In the genomic region with DNA sequence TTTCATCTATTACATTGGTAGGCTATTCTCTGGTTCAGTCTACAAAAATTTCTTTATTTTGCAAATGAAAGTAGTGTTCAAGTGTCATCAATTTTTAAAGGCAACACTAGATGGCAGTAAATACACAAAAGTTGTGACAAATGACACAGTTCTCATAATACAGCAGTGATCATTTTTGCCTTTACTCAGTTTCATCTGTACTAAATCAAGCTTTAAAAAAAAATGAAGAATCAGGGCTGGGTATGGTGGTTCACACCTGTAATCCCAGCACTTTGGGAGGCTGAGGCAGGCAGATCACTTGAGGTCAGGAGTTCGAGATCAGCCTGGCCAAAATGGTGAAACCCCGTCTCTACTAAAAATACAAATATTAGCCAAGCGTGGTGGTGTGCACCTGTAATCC, we compare ENCODE assay signal across 8 cellular contexts.
DNase-seq lines count a peak whose midpoint lies in the region; ATAC-seq, FAIRE-seq and TF ChIP-seq lines count a peak whose summit lies in the region.
"Not testable (repeated sequence)": the region's sequence is repeated elsewhere in the genome, so short reads cannot be mapped to it uniquely, and the experiment has no call there.

No MANE protein-coding gene starts in this region.

- not testable (repeated sequence) for H3K4me3 ChIP-seq in transverse colon

- not testable (repeated sequence) for H3K4me1 ChIP-seq in transverse colon

- H3K4me1 Mint-ChIP-seq in MCF 10A (ENCODE audit: insufficient read depth, unreplicated experiment), result not testable (repeated sequence)

- peak; percentile 71 for TF ChIP-seq CTCF in D721Med (IDR thresholded peaks at IDR 0.05; ENCODE audit: insufficient read depth, missing control alignments)
- peak; percentile 41 for TF ChIP-seq CTCF in MCF 10A (IDR thresholded peaks at IDR 0.05; ENCODE audit: unreplicated experiment)
- TF ChIP-seq CTCF in transverse colon (IDR thresholded peaks at IDR 0.05), result peak; percentile 54 to 71 (median 58)

- intact Hi-C loops in MCF 10A (cut with micrococcal nuclease) (loop anchor here (1.0 to 5.0 kb wide), 8 partner anchors 95 to 692 kb away; a partner anchor contains a TSS), transverse colon (cut with DNase I; ENCODE audit: low total_unique reads) (loop anchor here (5.0 kb wide), 1 partner anchor 653 kb away; no protein-coding TSS in a partner anchor)

- POLR2A ChIA-PET in MCF 10A (lab: Yijun Ruan, JAX), result interaction anchor here (1.1 kb wide), 1 partner anchor 146 kb away, joined by 3 read pairs; a partner anchor contains a TSS

- H3K4me3 Mint-ChIP-seq in MCF 10A (ENCODE audit: unreplicated experiment), result not testable (repeated sequence)

- not testable (repeated sequence) for H3K27me3 ChIP-seq in transverse colon

- H3K36me3 ChIP-seq in transverse colon, result not testable (repeated sequence)

- peak; percentile 35 for ATAC-seq in HG02798 (IDR thresholded peaks at IDR 0.05; ENCODE audit: poor library complexity, unreplicated experiment)

- FAIRE-seq in D721Med (lab: Jason Lieb, UNC), result peak; percentile 91

- H3K36me3 Mint-ChIP-seq in MCF 10A (ENCODE audit: insufficient read depth, unreplicated experiment), result not testable (repeated sequence)

- TF ChIP-seq EP300 in transverse colon (IDR thresholded peaks at IDR 0.05; ENCODE audit: low read depth), result not testable (repeated sequence)

- H3K27ac ChIP-seq in transverse colon, result not testable (repeated sequence)

- not testable (repeated sequence) for H3K9me3 Mint-ChIP-seq in MCF 10A (ENCODE audit: unreplicated experiment)

- DNase-seq in D721Med (ENCODE audit: insufficient read length, low spot score), result peak; percentile 15
- peak; percentile 0 for DNase-seq in NCI-H2107 treated with DMSO at 0.1 percent for 48 hours (lab: John Stamatoyannopoulos, UW; ENCODE audit: unreplicated experiment)
- DNase-seq in SHP77 treated with DMSO at 0.1 percent for 48 hours (lab: John Stamatoyannopoulos, UW), result peak; percentile 32
- DNase-seq in MCF 10A (ENCODE audit: unreplicated experiment), result peak; percentile 61
- DNase-seq in glomerular visceral epithelial cell (ENCODE audit: extremely low spot score), result peak; percentile 42
- DNase-seq in myocyte (ENCODE audit: low read depth), result peak; percentile 67
- DNase-seq in transverse colon, result not testable (repeated sequence)

- not testable (repeated sequence) for H3K27me3 Mint-ChIP-seq in MCF 10A (ENCODE audit: insufficient read depth, unreplicated experiment)

- in situ Hi-C loops in transverse colon (cut with MboI; ENCODE audit: low pct_ligation_motif_present in 1 of 4, low pct_unique_long_range_greater_than_20kb in 1 of 4, low sequenced_read_pairs in 3 of 4), result loop anchor here in 3 of 4 donors (10.0 to 25.0 kb wide), 3 partner anchors 91 to 668 kb away; no protein-coding TSS in a partner anchor

- H3K27ac Mint-ChIP-seq in MCF 10A (ENCODE audit: low read depth, unreplicated experiment), result not testable (repeated sequence)

- CTCF ChIA-PET in MCF 10A (lab: Yijun Ruan, JAX), result interaction anchor here (0.6 to 4.3 kb wide), 16 partner anchors 9 to 691 kb away, joined by 3 to 33 read pairs (median 3); no protein-coding TSS in a partner anchor

- WGBS in transverse colon (ENCODE audit: low coverage in 1 of 2), 2 donors, result 80 to 100% methylated on average over 1 to 3 of the region's 3 CpGs

- H3K9me3 ChIP-seq in transverse colon, result not testable (repeated sequence)

- TF ChIP-seq POLR2A in transverse colon (IDR thresholded peaks at IDR 0.05), result not testable (repeated sequence)

- not testable (repeated sequence) for BruUV-seq in MCF 10A (replicated peaks; lab: Mats Ljungman, UMichigan)
